Comparison of ENCODE assay signal across 20 cellular contexts in the genomic region with DNA sequence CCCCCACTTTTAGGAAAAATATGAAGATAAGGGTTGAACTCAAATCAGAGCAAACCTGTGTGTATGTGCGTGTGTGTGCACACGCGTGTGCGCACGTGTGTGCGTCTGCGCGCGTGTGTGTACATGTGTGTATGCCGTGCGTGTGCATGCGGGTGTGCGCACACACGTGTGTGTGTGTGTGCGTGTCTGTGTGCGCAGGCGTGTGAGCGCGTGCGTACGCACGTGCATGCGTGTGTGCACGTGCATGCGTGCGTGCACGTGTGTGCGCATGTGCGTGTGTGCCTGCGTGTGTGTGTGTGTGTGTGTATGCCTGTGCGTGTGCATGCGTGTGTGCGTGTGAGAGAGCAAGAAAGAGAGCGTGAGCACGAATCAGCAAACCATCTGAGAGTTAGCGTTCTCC. TPM values are rescaled to one million over a fixed set of nuclear protein-coding genes. Genes with fewer than 3 reads are reported as not detected.
DNase-seq lines count a peak whose midpoint lies in the region; ATAC-seq, FAIRE-seq and TF ChIP-seq lines count a peak whose summit lies in the region.
"Had no signal": no experiment of that assay in that cellular context is flagged by ENCODE, and none has a peak within 500 bp of the region (broad histone marks: within the 10 kb centered on the region; RNA-seq: fewer than 3 reads in every experiment).

No MANE protein-coding gene starts in this region.

- H3K4me1 ChIP-seq in heart left ventricle (peaks cover 4 to 61% (median 41%) of the 10 kb centered on the region in 12 donors), HEK293 (ENCODE audit: control insufficient read depth, insufficient read depth, low read length) (no peaks in the 10 kb centered on the region), gastrocnemius medialis (peaks cover 65 to 81% of the 10 kb centered on the region in 2 donors)

- WGBS in heart left ventricle, 4 donors: 90 to 96% (median 95%) methylated on average over 36 of the region's 36 CpGs

- H3K27ac Mint-ChIP-seq in chondrocyte (ENCODE audit: unreplicated experiment): no peak overlapping the region

- H3K9me3 Mint-ChIP-seq in chondrocyte (ENCODE audit: low read depth): no peaks in the 10 kb centered on the region
- H3K9me3 Mint-ChIP-seq: CD4-positive, CD25-positive, alpha-beta regulatory T cell; GM23338 had no signal

- H3K27me3 ChIP-seq in heart left ventricle (no peaks in the 10 kb centered on the region), gastrocnemius medialis (no peaks in the 10 kb centered on the region)
- H3K27me3 ChIP-seq: BE2C had no signal

- no peak for TF ChIP-seq CTCF in heart left ventricle (IDR thresholded peaks at IDR 0.05)
- TF ChIP-seq CTCF in HEK293 (tag by site-specific recombination; IDR thresholded peaks at IDR 0.05): no peak
- TF ChIP-seq CTCF in chondrocyte (IDR thresholded peaks at IDR 0.05): no peak
- TF ChIP-seq CTCF in gastrocnemius medialis (IDR thresholded peaks at IDR 0.05 in 4 of 5, conservative IDR thresholded peaks at IDR 0.05 in 1 of 5): no peak

- H3K27me3 Mint-ChIP-seq in chondrocyte (ENCODE audit: low read depth): no peaks in the 10 kb centered on the region
- H3K27me3 Mint-ChIP-seq: CD4-positive, CD25-positive, alpha-beta regulatory T cell had no signal

- no peak overlapping the region for H3K4me3 Mint-ChIP-seq in chondrocyte (ENCODE audit: unreplicated experiment)
- H3K4me3 Mint-ChIP-seq: CD4-positive, CD25-positive, alpha-beta regulatory T cell; GM23338 had no signal

- POLR2A ChIA-PET in HEK293 (lab: Yijun Ruan, JAX): no interaction called here

- ATAC-seq in Right ventricle myocardium inferior (no peak), heart left ventricle (no peak), gastrocnemius medialis (no peak)

- intact Hi-C loops in Right ventricle myocardium inferior (cut with DNase I) (no loop called here), heart left ventricle (cut with DNase I) (no loop called here), gastrocnemius medialis (cut with DNase I; ENCODE audit: low total_unique reads) (no loop called here)

- H3K4me3 ChIP-seq in heart left ventricle (no peak overlapping the region), HEK293 (ENCODE audit: low read depth, low read length) (no peak overlapping the region), gastrocnemius medialis (no peak overlapping the region)
- H3K4me3 ChIP-seq: GM23338 had no signal

- peaks cover 0 to 33% (median 9%) of the 10 kb centered on the region in 9 donors for H3K36me3 ChIP-seq in heart left ventricle
- H3K36me3 ChIP-seq in HEK293 (ENCODE audit: control insufficient read depth in 2 of 2, insufficient read depth in 1 of 2, low read length in 2 of 2): peaks cover 0 to 49% of the 10 kb centered on the region in 2 experiments; a peak in 1 of 3 replicates
- peaks cover 0 to 20% of the 10 kb centered on the region in 2 donors for H3K36me3 ChIP-seq in gastrocnemius medialis

- CTCF ChIA-PET in HEK293 (lab: Yijun Ruan, JAX): no interaction called here

- TF ChIP-seq POLR2A in heart left ventricle (IDR thresholded peaks at IDR 0.05): no peak
- TF ChIP-seq POLR2A in gastrocnemius medialis (IDR thresholded peaks at IDR 0.05): no peak

- in situ Hi-C loops in gastrocnemius medialis (cut with MboI; ENCODE audit: low sequenced_read_pairs in 4 of 4): no loop called here

- no peak for FAIRE-seq in GM19239 (lab: Jason Lieb, UNC)

- H3K9me3 ChIP-seq in heart left ventricle (no peaks in the 10 kb centered on the region), HEK293 (ENCODE audit: control insufficient read depth, insufficient read depth, low read depth, low read length) (no peaks in the 10 kb centered on the region), gastrocnemius medialis (no peaks in the 10 kb centered on the region)
- H3K9me3 ChIP-seq: BE2C had no signal

- H3K36me3 Mint-ChIP-seq in chondrocyte (ENCODE audit: low read depth): peaks cover 6% of the 10 kb centered on the region

- H3K27ac ChIP-seq in heart left ventricle (peak overlapping the region in 1 of 12 donors; percentile 60), HEK293 (ENCODE audit: extremely low read depth, low read depth, low read length) (no peak overlapping the region), gastrocnemius medialis (peak overlapping the region; percentile 91 to 99 (median 92))

- DNase-seq in Right ventricle myocardium inferior (ENCODE audit: missing footprints) (peak; percentile 35), heart left ventricle (no peak), chondrocyte (ENCODE audit: low spot score) (peak; percentile 53), gastrocnemius medialis (no peak), NCI-H2029 (lab: John Stamatoyannopoulos, UW) (no peak), NCI-H1105 (lab: John Stamatoyannopoulos, UW) (no peak), GM19239 (ENCODE audit: insufficient read length, low spot score) (no peak)
- DNase-seq: BE2C; CD4-positive, CD25-positive, alpha-beta regulatory T cell; COR-L47; DMS 273 treated with DMSO at 0.1 percent for 48 hours; KBM-7; NCI-H1694 treated with DMSO at 0.1 percent for 48 hours; NCI-H2107; NCI-H510A; NCI-H82; OCI-M1; SIG-M5 had no signal

- peaks cover 43% of the 10 kb centered on the region for H3K4me1 Mint-ChIP-seq in chondrocyte (ENCODE audit: low read depth)

TF ChIP-seq in HEK293, 187 proteins besides CTCF, POLR2A, EP300 and RAD21:
- TF ChIP-seq, protein P1, sequence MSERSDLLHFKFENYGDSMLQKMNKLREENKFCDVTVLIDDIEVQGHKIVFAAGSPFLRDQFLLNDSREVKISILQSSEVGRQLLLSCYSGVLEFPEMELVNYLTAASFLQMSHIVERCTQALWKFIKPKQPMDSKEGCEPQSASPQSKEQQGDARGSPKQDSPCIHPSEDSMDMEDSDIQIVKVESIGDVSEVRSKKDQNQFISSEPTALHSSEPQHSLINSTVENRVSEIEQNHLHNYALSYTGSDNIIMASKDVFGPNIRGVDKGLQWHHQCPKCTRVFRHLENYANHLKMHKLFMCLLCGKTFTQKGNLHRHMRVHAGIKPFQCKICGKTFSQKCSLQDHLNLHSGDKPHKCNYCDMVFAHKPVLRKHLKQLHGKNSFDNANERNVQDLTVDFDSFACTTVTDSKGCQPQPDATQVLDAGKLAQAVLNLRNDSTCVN (tag by site-specific recombination; optimal IDR thresholded peaks at IDR 0.05): peak; percentile 14
- TF ChIP-seq ZNF423 (tag by site-specific recombination; IDR thresholded peaks at IDR 0.05) (no peak), ZNF2 (tag by site-specific recombination; IDR thresholded peaks at IDR 0.05) (peak; percentile 64; the same call in 1 of the 2 replicates)
- TF ChIP-seq, protein P2, sequence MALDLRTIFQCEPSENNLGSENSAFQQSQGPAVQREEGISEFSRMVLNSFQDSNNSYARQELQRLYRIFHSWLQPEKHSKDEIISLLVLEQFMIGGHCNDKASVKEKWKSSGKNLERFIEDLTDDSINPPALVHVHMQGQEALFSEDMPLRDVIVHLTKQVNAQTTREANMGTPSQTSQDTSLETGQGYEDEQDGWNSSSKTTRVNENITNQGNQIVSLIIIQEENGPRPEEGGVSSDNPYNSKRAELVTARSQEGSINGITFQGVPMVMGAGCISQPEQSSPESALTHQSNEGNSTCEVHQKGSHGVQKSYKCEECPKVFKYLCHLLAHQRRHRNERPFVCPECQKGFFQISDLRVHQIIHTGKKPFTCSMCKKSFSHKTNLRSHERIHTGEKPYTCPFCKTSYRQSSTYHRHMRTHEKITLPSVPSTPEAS (tag by site-specific recombination; IDR thresholded peaks at IDR 0.05): peak; percentile 83

RNA-seq across cellular contexts. Expression of a gene that starts 20.7 kb away (rescaled TPM):
- total RNA-seq in Right ventricle myocardium inferior (31.7 TPM), heart left ventricle (10 to 100 TPM; 13.5 to 59.7 (median 28.7) TPM), chondrocyte (35.5 to 39.8 TPM (median 38.6 TPM) in 3 replicates), gastrocnemius medialis (10 to 100 TPM; 40.5 to 54.0 (median 49.3) TPM)
- polyA plus RNA-seq in heart left ventricle: 10 to 100 TPM; 27.2 to 31.5 TPM

Comparison
In these comparisons a context has a peak if more than half of its experiments do, and no peak if none do; other contexts are left out.
1. DNase-seq: peak in Right ventricle myocardium inferior (single experiment) and chondrocyte (single experiment); none in heart left ventricle (0 of 5), gastrocnemius medialis (0 of 2), NCI-H2029 (single experiment), NCI-H1105 (single experiment) and GM19239 (single experiment).